In the genomic region with DNA sequence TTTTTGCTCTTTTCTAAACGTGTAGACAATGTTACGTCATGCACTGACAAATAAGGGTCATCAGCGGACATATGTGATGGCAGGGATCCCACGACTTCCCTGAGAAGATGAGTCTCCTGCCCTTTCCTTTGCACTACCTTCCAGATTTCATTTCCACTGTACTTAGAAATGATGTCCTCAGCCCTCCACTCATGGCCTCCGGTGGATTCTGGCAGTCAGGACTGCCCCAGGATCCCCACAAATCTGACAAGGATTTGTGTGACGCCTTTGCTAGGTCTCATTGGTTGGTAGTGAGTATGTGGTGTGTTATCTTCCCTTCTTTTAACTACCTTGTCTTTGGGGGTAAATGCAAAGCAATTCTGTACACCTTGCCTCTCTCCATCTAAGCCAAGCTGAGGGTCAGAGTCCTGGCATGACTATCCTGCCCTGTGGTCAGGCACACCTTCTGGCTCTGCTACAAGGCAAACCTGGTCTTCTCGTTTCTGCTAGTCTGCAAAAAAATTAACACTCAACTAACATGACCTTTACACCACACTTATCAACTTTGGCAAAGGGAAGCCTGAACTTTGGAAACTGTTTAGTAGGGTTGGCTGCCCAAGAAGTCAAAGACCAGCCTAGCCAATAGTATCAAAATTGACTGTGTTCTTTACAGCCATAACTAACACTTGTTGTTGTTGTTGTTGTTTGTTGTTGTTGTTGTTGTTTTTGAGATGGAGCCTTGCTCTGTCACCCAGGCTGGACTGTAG, we compare ENCODE assay signal across 1 cellular context.
TF ChIP-seq lines count a peak whose summit lies in the region.

No MANE protein-coding gene starts in this region.

TF ChIP-seq in HepG2, 621 proteins besides CTCF, POLR2A, EP300 and RAD21 (continued from another document and continues in another):
- TF ChIP-seq HOXA7 (CRISPR knock-in tag; IDR thresholded peaks at IDR 0.05) = 0 out of 2 replicates have a peak, but pooled peaks have one; percentile 55
- TF ChIP-seq ZNF235 (CRISPR knock-in tag; IDR thresholded peaks at IDR 0.05; ENCODE audit: borderline replicate concordance) = no peak
- no peak for TF ChIP-seq ZNF431 (CRISPR knock-in tag; IDR thresholded peaks at IDR 0.05; ENCODE audit: borderline replicate concordance, low read depth)
- TF ChIP-seq HNRNPH1 (optimal IDR thresholded peaks at IDR 0.05; ENCODE audit: low read depth, low read length) = no peak
- TF ChIP-seq, protein P1, sequence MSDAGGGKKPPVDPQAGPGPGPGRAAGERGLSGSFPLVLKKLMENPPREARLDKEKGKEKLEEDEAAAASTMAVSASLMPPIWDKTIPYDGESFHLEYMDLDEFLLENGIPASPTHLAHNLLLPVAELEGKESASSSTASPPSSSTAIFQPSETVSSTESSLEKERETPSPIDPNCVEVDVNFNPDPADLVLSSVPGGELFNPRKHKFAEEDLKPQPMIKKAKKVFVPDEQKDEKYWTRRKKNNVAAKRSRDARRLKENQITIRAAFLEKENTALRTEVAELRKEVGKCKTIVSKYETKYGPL (CRISPR knock-in tag; IDR thresholded peaks at IDR 0.05) = no peak
- TF ChIP-seq CAMTA2 (CRISPR knock-in tag; IDR thresholded peaks at IDR 0.05; ENCODE audit: borderline replicate concordance) = no peak
- TF ChIP-seq ZNF768 (CRISPR knock-in tag; IDR thresholded peaks at IDR 0.05) = no peak
- no peak for TF ChIP-seq ZNF234 (CRISPR knock-in tag; conservative IDR thresholded peaks at IDR 0.05)
- TF ChIP-seq, protein P2, sequence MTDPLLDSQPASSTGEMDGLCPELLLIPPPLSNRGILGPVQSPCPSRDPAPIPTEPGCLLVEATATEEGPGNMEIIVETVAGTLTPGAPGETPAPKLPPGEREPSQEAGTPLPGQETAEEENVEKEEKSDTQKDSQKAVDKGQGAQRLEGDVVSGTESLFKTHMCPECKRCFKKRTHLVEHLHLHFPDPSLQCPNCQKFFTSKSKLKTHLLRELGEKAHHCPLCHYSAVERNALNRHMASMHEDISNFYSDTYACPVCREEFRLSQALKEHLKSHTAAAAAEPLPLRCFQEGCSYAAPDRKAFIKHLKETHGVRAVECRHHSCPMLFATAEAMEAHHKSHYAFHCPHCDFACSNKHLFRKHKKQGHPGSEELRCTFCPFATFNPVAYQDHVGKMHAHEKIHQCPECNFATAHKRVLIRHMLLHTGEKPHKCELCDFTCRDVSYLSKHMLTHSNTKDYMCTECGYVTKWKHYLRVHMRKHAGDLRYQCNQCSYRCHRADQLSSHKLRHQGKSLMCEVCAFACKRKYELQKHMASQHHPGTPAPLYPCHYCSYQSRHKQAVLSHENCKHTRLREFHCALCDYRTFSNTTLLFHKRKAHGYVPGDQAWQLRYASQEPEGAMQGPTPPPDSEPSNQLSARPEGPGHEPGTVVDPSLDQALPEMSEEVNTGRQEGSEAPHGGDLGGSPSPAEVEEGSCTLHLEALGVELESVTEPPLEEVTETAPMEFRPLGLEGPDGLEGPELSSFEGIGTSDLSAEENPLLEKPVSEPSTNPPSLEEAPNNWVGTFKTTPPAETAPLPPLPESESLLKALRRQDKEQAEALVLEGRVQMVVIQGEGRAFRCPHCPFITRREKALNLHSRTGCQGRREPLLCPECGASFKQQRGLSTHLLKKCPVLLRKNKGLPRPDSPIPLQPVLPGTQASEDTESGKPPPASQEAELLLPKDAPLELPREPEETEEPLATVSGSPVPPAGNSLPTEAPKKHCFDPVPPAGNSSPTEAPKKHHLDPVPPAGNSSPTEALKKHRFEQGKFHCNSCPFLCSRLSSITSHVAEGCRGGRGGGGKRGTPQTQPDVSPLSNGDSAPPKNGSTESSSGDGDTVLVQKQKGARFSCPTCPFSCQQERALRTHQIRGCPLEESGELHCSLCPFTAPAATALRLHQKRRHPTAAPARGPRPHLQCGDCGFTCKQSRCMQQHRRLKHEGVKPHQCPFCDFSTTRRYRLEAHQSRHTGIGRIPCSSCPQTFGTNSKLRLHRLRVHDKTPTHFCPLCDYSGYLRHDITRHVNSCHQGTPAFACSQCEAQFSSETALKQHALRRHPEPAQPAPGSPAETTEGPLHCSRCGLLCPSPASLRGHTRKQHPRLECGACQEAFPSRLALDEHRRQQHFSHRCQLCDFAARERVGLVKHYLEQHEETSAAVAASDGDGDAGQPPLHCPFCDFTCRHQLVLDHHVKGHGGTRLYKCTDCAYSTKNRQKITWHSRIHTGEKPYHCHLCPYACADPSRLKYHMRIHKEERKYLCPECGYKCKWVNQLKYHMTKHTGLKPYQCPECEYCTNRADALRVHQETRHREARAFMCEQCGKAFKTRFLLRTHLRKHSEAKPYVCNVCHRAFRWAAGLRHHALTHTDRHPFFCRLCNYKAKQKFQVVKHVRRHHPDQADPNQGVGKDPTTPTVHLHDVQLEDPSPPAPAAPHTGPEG (CRISPR knock-in tag; IDR thresholded peaks at IDR 0.05) = no peak
- no peak for TF ChIP-seq ZNF788 (CRISPR knock-in tag; IDR thresholded peaks at IDR 0.05; ENCODE audit: borderline replicate concordance)
- TF ChIP-seq, protein P3, sequence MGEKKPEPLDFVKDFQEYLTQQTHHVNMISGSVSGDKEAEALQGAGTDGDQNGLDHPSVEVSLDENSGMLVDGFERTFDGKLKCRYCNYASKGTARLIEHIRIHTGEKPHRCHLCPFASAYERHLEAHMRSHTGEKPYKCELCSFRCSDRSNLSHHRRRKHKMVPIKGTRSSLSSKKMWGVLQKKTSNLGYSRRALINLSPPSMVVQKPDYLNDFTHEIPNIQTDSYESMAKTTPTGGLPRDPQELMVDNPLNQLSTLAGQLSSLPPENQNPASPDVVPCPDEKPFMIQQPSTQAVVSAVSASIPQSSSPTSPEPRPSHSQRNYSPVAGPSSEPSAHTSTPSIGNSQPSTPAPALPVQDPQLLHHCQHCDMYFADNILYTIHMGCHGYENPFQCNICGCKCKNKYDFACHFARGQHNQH (CRISPR knock-in tag; IDR thresholded peaks at IDR 0.05) = no peak
- TF ChIP-seq, protein P4, sequence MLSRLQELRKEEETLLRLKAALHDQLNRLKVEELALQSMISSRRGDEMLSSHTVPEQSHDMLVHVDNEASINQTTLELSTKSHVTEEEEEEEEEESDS (CRISPR knock-in tag; IDR thresholded peaks at IDR 0.05; ENCODE audit: borderline replicate concordance) = no peak
- TF ChIP-seq HOXA3 (CRISPR knock-in tag; IDR thresholded peaks at IDR 0.05) = no peak
- no peak for TF ChIP-seq ZNF629 (CRISPR knock-in tag; conservative IDR thresholded peaks at IDR 0.05)
- TF ChIP-seq ZNF720 (CRISPR knock-in tag; IDR thresholded peaks at IDR 0.05) = no peak
- no peak for TF ChIP-seq HNRNPK (IDR thresholded peaks at IDR 0.05; ENCODE audit: low read depth, low read length, poor library complexity, severe bottlenecking)
- no peak for TF ChIP-seq SNAI1 (CRISPR knock-in tag; IDR thresholded peaks at IDR 0.05; ENCODE audit: borderline replicate concordance)
- TF ChIP-seq ZMAT3 (CRISPR knock-in tag; conservative IDR thresholded peaks at IDR 0.05) = no peak
- TF ChIP-seq, protein P5, sequence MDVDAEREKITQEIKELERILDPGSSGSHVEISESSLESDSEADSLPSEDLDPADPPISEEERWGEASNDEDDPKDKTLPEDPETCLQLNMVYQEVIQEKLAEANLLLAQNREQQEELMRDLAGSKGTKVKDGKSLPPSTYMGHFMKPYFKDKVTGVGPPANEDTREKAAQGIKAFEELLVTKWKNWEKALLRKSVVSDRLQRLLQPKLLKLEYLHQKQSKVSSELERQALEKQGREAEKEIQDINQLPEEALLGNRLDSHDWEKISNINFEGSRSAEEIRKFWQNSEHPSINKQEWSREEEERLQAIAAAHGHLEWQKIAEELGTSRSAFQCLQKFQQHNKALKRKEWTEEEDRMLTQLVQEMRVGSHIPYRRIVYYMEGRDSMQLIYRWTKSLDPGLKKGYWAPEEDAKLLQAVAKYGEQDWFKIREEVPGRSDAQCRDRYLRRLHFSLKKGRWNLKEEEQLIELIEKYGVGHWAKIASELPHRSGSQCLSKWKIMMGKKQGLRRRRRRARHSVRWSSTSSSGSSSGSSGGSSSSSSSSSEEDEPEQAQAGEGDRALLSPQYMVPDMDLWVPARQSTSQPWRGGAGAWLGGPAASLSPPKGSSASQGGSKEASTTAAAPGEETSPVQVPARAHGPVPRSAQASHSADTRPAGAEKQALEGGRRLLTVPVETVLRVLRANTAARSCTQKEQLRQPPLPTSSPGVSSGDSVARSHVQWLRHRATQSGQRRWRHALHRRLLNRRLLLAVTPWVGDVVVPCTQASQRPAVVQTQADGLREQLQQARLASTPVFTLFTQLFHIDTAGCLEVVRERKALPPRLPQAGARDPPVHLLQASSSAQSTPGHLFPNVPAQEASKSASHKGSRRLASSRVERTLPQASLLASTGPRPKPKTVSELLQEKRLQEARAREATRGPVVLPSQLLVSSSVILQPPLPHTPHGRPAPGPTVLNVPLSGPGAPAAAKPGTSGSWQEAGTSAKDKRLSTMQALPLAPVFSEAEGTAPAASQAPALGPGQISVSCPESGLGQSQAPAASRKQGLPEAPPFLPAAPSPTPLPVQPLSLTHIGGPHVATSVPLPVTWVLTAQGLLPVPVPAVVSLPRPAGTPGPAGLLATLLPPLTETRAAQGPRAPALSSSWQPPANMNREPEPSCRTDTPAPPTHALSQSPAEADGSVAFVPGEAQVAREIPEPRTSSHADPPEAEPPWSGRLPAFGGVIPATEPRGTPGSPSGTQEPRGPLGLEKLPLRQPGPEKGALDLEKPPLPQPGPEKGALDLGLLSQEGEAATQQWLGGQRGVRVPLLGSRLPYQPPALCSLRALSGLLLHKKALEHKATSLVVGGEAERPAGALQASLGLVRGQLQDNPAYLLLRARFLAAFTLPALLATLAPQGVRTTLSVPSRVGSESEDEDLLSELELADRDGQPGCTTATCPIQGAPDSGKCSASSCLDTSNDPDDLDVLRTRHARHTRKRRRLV (CRISPR knock-in tag; IDR thresholded peaks at IDR 0.05) = no peak
- TF ChIP-seq, protein P6, sequence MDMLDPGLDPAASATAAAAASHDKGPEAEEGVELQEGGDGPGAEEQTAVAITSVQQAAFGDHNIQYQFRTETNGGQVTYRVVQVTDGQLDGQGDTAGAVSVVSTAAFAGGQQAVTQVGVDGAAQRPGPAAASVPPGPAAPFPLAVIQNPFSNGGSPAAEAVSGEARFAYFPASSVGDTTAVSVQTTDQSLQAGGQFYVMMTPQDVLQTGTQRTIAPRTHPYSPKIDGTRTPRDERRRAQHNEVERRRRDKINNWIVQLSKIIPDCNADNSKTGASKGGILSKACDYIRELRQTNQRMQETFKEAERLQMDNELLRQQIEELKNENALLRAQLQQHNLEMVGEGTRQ (IDR thresholded peaks at IDR 0.05; ENCODE audit: low read depth, low read length) = no peak
- TF ChIP-seq, protein P6 (CRISPR knock-in tag; IDR thresholded peaks at IDR 0.05; ENCODE audit: borderline replicate concordance) = no peak
- no peak for TF ChIP-seq MEF2D (CRISPR knock-in tag; IDR thresholded peaks at IDR 0.05)
- TF ChIP-seq ZSCAN30 (CRISPR knock-in tag; IDR thresholded peaks at IDR 0.05) = no peak
- no peak for TF ChIP-seq ZNF83 (CRISPR knock-in tag; IDR thresholded peaks at IDR 0.05; ENCODE audit: borderline replicate concordance)
- no peak for TF ChIP-seq LCORL (IDR thresholded peaks at IDR 0.05)
- TF ChIP-seq LCORL (CRISPR knock-in tag; IDR thresholded peaks at IDR 0.05) = no peak
- TF ChIP-seq, protein P7, sequence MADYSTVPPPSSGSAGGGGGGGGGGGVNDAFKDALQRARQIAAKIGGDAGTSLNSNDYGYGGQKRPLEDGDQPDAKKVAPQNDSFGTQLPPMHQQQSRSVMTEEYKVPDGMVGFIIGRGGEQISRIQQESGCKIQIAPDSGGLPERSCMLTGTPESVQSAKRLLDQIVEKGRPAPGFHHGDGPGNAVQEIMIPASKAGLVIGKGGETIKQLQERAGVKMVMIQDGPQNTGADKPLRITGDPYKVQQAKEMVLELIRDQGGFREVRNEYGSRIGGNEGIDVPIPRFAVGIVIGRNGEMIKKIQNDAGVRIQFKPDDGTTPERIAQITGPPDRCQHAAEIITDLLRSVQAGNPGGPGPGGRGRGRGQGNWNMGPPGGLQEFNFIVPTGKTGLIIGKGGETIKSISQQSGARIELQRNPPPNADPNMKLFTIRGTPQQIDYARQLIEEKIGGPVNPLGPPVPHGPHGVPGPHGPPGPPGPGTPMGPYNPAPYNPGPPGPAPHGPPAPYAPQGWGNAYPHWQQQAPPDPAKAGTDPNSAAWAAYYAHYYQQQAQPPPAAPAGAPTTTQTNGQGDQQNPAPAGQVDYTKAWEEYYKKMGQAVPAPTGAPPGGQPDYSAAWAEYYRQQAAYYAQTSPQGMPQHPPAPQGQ (CRISPR knock-in tag; IDR thresholded peaks at IDR 0.05; ENCODE audit: borderline replicate concordance) = no peak
- no peak for TF ChIP-seq RBFOX2 (IDR thresholded peaks at IDR 0.05; ENCODE audit: low read depth, low read length)
- no peak for TF ChIP-seq RELA (CRISPR knock-in tag; IDR thresholded peaks at IDR 0.05)
- no peak for TF ChIP-seq SETDB1 (CRISPR knock-in tag; IDR thresholded peaks at IDR 0.05; ENCODE audit: borderline replicate concordance)
- TF ChIP-seq KAT8 (CRISPR knock-in tag; IDR thresholded peaks at IDR 0.05) = no peak
- TF ChIP-seq ZNF878 (CRISPR knock-in tag; IDR thresholded peaks at IDR 0.05) = no peak
- no peak for TF ChIP-seq ZIK1 (CRISPR knock-in tag; IDR thresholded peaks at IDR 0.05; ENCODE audit: borderline replicate concordance, low read depth)
- TF ChIP-seq, protein P8, sequence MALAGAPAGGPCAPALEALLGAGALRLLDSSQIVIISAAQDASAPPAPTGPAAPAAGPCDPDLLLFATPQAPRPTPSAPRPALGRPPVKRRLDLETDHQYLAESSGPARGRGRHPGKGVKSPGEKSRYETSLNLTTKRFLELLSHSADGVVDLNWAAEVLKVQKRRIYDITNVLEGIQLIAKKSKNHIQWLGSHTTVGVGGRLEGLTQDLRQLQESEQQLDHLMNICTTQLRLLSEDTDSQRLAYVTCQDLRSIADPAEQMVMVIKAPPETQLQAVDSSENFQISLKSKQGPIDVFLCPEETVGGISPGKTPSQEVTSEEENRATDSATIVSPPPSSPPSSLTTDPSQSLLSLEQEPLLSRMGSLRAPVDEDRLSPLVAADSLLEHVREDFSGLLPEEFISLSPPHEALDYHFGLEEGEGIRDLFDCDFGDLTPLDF (CRISPR knock-in tag; IDR thresholded peaks at IDR 0.05) = no peak
- no peak for TF ChIP-seq SUZ12 (IDR thresholded peaks at IDR 0.05; ENCODE audit: low read depth, low read length)
